1 cellular context compared by ENCODE assay signal in genomic region chr20:62755817-62756724, GRCh38.
TF ChIP-seq lines count a peak whose summit lies in the region.

No MANE protein-coding gene starts in this region.

TF ChIP-seq in K562, 482 proteins besides CTCF, POLR2A, EP300 and RAD21 (continued from another document):
- TF ChIP-seq POLR2G (IDR thresholded peaks at IDR 0.05; ENCODE audit: low read depth, low read length) = peak; percentile 27; the same call in 1 of the 2 replicates
- no peak for TF ChIP-seq HLTF (IDR thresholded peaks at IDR 0.05)
- no peak for TF ChIP-seq ZNF584 (CRISPR knock-in tag; IDR thresholded peaks at IDR 0.05; ENCODE audit: low read depth)
- no peak for TF ChIP-seq ZNF174 (CRISPR knock-in tag; IDR thresholded peaks at IDR 0.05)
